Comparison of ENCODE assay signal across 9 cellular contexts in genomic region chr4:10112658-10113284, GRCh38. TPM values are rescaled to one million over a fixed set of nuclear protein-coding genes. Genes with fewer than 3 reads are reported as not detected.
A peak's percentile ranks its signal among the peaks of the same experiment; 100 is the strongest.
DNase-seq lines count a peak whose midpoint lies in the region; ATAC-seq and TF ChIP-seq lines count a peak whose summit lies in the region.
"Had no signal": no experiment of that assay in that cellular context is flagged by ENCODE, and none has a peak within 500 bp of the region (broad histone marks: within the 10 kb centered on the region; RNA-seq: fewer than 3 reads in every experiment).

No MANE protein-coding gene starts in this region.

- no peaks in the 10 kb centered on the region for H3K9me3 ChIP-seq in tibial artery

- DNase-seq in activated naive CD4-positive, alpha-beta T cell treated with anti-CD3 and anti-CD28 coated beads for 36 hours, result no peak
- DNase-seq in activated naive CD4-positive, alpha-beta T cell treated with Interleukin-2 at 50 U/mL for 16 hours, result no peak
- DNase-seq in activated naive CD8-positive, alpha-beta T cell treated with anti-CD3 and anti-CD28 coated beads, Interleukin-2, amount 10 ng/mL, durations not matched to agents 7 days and 5 days, result no peak
- DNase-seq in naive B cell (no peak), tibial artery (no peak), NK-92 (lab: John Stamatoyannopoulos, UW; ENCODE audit: unreplicated experiment) (no peak)
- DNase-seq in stimulated activated CD4-positive, alpha-beta T cell treated with anti-CD3 and anti-CD28 coated beads, Interleukin-4, amount 100 ng/mL, for 24 hours, result no peak
- no peak for DNase-seq in activated CD4-positive, CD25-positive, alpha-beta regulatory T cell (lab: John Stamatoyannopoulos, UW)
- DNase-seq: activated CD4-positive, alpha-beta T cell treated with anti-CD3 and anti-CD28 coated beads, Interleukin-2, amount 50 U/mL, for 48 hours had no signal

- peak overlapping the region; percentile 60 for H3K27ac Mint-ChIP-seq in activated naive CD4-positive, alpha-beta T cell treated with anti-CD3 and anti-CD28 coated beads for 36 hours
- H3K27ac Mint-ChIP-seq in activated naive CD8-positive, alpha-beta T cell treated with anti-CD3 and anti-CD28 coated beads, Interleukin-2, amount 10 ng/mL, durations not matched to agents 7 days and 5 days, result no peak overlapping the region
- H3K27ac Mint-ChIP-seq in naive B cell, result peak overlapping the region in 1 of 6 donors; percentile 76

- peaks cover under 1 to 82% (median 78%) of the 10 kb centered on the region in 4 donors for H3K4me1 ChIP-seq in tibial artery

- CTCF ChIA-PET in activated naive CD4-positive, alpha-beta T cell treated with anti-CD3 and anti-CD28 coated beads for 36 hours (lab: Charles Lee), result interaction anchor here (0.9 kb wide), 2 partner anchors 13 to 17 kb away, joined by 3 to 5 read pairs; no protein-coding TSS in a partner anchor

- H3K27ac ChIP-seq in tibial artery, result peak overlapping the region; percentile 95 to 96

- no peak for ATAC-seq in activated naive CD8-positive, alpha-beta T cell treated with anti-CD3 and anti-CD28 coated beads, Interleukin-2, amount 10 ng/mL, durations not matched to agents 7 days and 5 days (ENCODE audit: low read depth)
- ATAC-seq in naive B cell (ENCODE audit: low read depth in 2 of 2), result no peak

- peaks cover 80% of the 10 kb centered on the region for H3K4me1 Mint-ChIP-seq in activated naive CD4-positive, alpha-beta T cell treated with anti-CD3 and anti-CD28 coated beads for 36 hours (ENCODE audit: low read depth)
- peaks cover 76% of the 10 kb centered on the region for H3K4me1 Mint-ChIP-seq in activated naive CD8-positive, alpha-beta T cell treated with anti-CD3 and anti-CD28 coated beads, Interleukin-2, amount 10 ng/mL, durations not matched to agents 7 days and 5 days
- H3K4me1 Mint-ChIP-seq in naive B cell, result peaks cover 64 to 84% (median 82%) of the 10 kb centered on the region in 3 donors

- H3K4me3 Mint-ChIP-seq in activated naive CD4-positive, alpha-beta T cell treated with anti-CD3 and anti-CD28 coated beads for 36 hours, result no peak overlapping the region
- H3K4me3 Mint-ChIP-seq in activated naive CD8-positive, alpha-beta T cell treated with anti-CD3 and anti-CD28 coated beads, Interleukin-2, amount 10 ng/mL, durations not matched to agents 7 days and 5 days, result peak overlapping the region; percentile 58
- peak overlapping the region in 6 of 8 donors; percentile 14 to 87 (median 29) for H3K4me3 Mint-ChIP-seq in naive B cell

- H3K9me3 Mint-ChIP-seq in activated naive CD4-positive, alpha-beta T cell treated with anti-CD3 and anti-CD28 coated beads for 36 hours, result no peaks in the 10 kb centered on the region
- H3K9me3 Mint-ChIP-seq in activated naive CD8-positive, alpha-beta T cell treated with anti-CD3 and anti-CD28 coated beads, Interleukin-2, amount 10 ng/mL, durations not matched to agents 7 days and 5 days, result no peaks in the 10 kb centered on the region
- no peaks in the 10 kb centered on the region for H3K9me3 Mint-ChIP-seq in naive B cell

- POLR2A ChIA-PET in activated naive CD8-positive, alpha-beta T cell treated with anti-CD3 and anti-CD28 coated beads, Interleukin-2, amount 10 ng/mL, durations not matched to agents 7 days and 5 days (lab: Charles Lee), result interaction anchor here (1.0 to 1.5 kb wide), 2 partner anchors 17 to 19 kb away, joined by 3 to 6 read pairs; no protein-coding TSS in a partner anchor

- no peaks in the 10 kb centered on the region for H3K27me3 Mint-ChIP-seq in activated naive CD4-positive, alpha-beta T cell treated with anti-CD3 and anti-CD28 coated beads for 36 hours (ENCODE audit: low read depth)
- no peaks in the 10 kb centered on the region for H3K27me3 Mint-ChIP-seq in activated naive CD8-positive, alpha-beta T cell treated with anti-CD3 and anti-CD28 coated beads, Interleukin-2, amount 10 ng/mL, durations not matched to agents 7 days and 5 days
- H3K27me3 Mint-ChIP-seq in naive B cell, result no peaks in the 10 kb centered on the region

- H3K4me3 ChIP-seq in tibial artery, result peak overlapping the region; percentile 7 to 86

- TF ChIP-seq CTCF in tibial artery (IDR thresholded peaks at IDR 0.05), result no peak

- peaks cover 43 to 73% (median 69%) of the 10 kb centered on the region in 3 donors for H3K36me3 ChIP-seq in tibial artery

- intact Hi-C loops in activated naive CD4-positive, alpha-beta T cell treated with anti-CD3 and anti-CD28 coated beads for 36 hours (cut with micrococcal nuclease), result loop anchor here (10.0 kb wide), 1 partner anchor 1372 kb away; no protein-coding TSS in a partner anchor
- intact Hi-C loops in tibial artery (cut with DNase I; ENCODE audit: low total_unique reads), result no loop called here

- H3K27me3 ChIP-seq in tibial artery, result no peaks in the 10 kb centered on the region

- H3K36me3 Mint-ChIP-seq in activated naive CD4-positive, alpha-beta T cell treated with anti-CD3 and anti-CD28 coated beads for 36 hours (ENCODE audit: low read depth), result peaks cover 66% of the 10 kb centered on the region
- peaks cover 56% of the 10 kb centered on the region for H3K36me3 Mint-ChIP-seq in activated naive CD8-positive, alpha-beta T cell treated with anti-CD3 and anti-CD28 coated beads, Interleukin-2, amount 10 ng/mL, durations not matched to agents 7 days and 5 days
- H3K36me3 Mint-ChIP-seq in naive B cell, result peaks cover 13% of the 10 kb centered on the region in 2 donors

RNA-seq across cellular contexts. Expression of gene WDR1, which starts 3.8 kb away (rescaled TPM):
- total RNA-seq in activated naive CD4-positive, alpha-beta T cell treated with anti-CD3 and anti-CD28 coated beads for 36 hours, result 100 to 1,000 TPM; 271 to 295 TPM
- 100 to 1,000 TPM; 371 to 372 TPM for total RNA-seq in activated naive CD8-positive, alpha-beta T cell treated with anti-CD3 and anti-CD28 coated beads, Interleukin-2, amount 10 ng/mL, durations not matched to agents 7 days and 5 days
- 100 to 1,000 TPM; 145 to 210 (median 186) TPM for polyA plus RNA-seq in naive B cell (ENCODE audit: low read depth in 6 of 6)
